ENCODE assay signal across 11 cellular contexts in genomic region chr11:67031791-67032561, GRCh38.
DNase-seq lines count a peak whose midpoint lies in the region; TF ChIP-seq lines count a peak whose summit lies in the region.
"Had no signal": no experiment of that assay in that cellular context is flagged by ENCODE, and none has a peak within 500 bp of the region (broad histone marks: within the 10 kb centered on the region; RNA-seq: fewer than 3 reads in every experiment).

No MANE protein-coding gene starts in this region.

- no peak for TF ChIP-seq CTCF in astrocyte of the cerebellum (IDR thresholded peaks at IDR 0.05; ENCODE audit: low read depth, low read length, missing control alignments)

- no peak overlapping the region for H3K4me3 ChIP-seq in astrocyte of the cerebellum (ENCODE audit: low read depth, low read length)
- H3K4me3 ChIP-seq: body of pancreas, right lobe of liver, testis had no signal

- in situ Hi-C loops in astrocyte of the cerebellum (cut with HindIII; ENCODE audit: low sequenced_read_pairs) (no loop called here), ACHN (cut with HindIII; ENCODE audit: low pct_ligation_motif_present, low pct_unique_long_range_greater_than_20kb, low sequenced_read_pairs) (no loop called here)

- peak; percentile 30 for DNase-seq in SIG-M5 treated with dmso at 0.1 percent for 504 hours (lab: John Stamatoyannopoulos, UW; ENCODE audit: unreplicated experiment)
- no peak for DNase-seq in SIG-M5 (lab: John Stamatoyannopoulos, UW)
- DNase-seq in astrocyte of the cerebellum (ENCODE audit: low read depth): peak; percentile 45
- DNase-seq in hepatic stellate cell (ENCODE audit: low spot score): peak; percentile 60
- DNase-seq in ACHN: no peak
- DNase-seq in NCI-H1694 (lab: John Stamatoyannopoulos, UW): no peak
- no peak for DNase-seq in NOMO-1 (lab: John Stamatoyannopoulos, UW; ENCODE audit: unreplicated experiment in 2 of 2)
- no peak for DNase-seq in NOMO-1 treated with dmso at 0.1 percent for 144 hours (lab: John Stamatoyannopoulos, UW; ENCODE audit: unreplicated experiment)
- DNase-seq: body of pancreas, right lobe of liver, testis had no signal

Comparison
In these comparisons a context has a peak if more than half of its experiments do, and no peak if none do; other contexts are left out.
1. DNase-seq: peak in SIG-M5 treated with dmso at 0.1 percent for 504 hours (single experiment), astrocyte of the cerebellum (single experiment) and hepatic stellate cell (single experiment); none in SIG-M5 (single experiment), ACHN (single experiment), NCI-H1694 (single experiment), NOMO-1 (0 of 2) and NOMO-1 treated with dmso at 0.1 percent for 144 hours (single experiment).